Comparison of ENCODE assay signal across 15 cellular contexts in the genomic region with DNA sequence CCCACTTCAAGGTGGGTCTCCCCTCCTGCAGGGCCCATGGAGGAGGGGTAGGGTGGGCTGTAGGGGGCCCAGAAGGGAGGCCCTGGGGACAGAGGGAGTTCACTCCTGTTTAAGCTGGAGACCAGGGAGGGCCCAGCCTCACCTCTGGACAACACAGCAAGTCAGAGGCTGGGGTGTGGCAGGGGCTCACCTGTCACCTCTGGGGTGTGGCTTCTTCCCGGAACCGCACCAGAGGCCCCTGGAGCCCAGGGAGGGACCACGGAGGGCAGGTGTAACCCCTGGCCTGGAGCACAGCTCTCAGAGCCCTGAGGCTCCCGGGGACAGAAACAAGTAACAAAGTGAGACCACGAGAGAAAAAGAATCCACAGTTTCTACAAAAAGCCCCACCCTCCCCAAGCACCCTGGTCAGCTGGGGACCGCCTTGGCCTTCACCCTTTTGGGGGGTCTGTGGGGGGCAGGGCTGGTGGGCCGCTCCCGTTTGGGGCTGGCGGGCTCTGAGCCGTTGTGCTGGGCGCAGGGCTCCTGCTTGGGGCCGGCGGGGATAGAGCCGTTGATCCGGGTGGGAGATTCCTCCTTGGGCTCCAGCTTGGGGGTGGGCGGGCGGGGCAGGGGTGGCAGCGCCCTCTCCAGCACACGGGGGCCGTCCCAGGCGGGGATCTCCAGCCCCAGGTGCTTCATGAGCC.
"Had no signal": no experiment of that assay in that cellular context is flagged by ENCODE, and none has a peak within 500 bp of the region (broad histone marks: within the 10 kb centered on the region; RNA-seq: fewer than 3 reads in every experiment).

No MANE protein-coding gene starts in this region.

- H3K27ac Mint-ChIP-seq: dendritic cell treated with granulocyte-macrophage colony-stimulating factor and Interleukin-4, amounts not matched to agents 40 ng/mL and 50 ng/mL, for 4 days; effector memory CD8-positive, alpha-beta T cell; naive thymus-derived CD8-positive, alpha-beta T cell had no signal

- H3K9me3 Mint-ChIP-seq: dendritic cell treated with granulocyte-macrophage colony-stimulating factor and Interleukin-4, amounts not matched to agents 40 ng/mL and 50 ng/mL, for 4 days; effector memory CD8-positive, alpha-beta T cell; naive thymus-derived CD8-positive, alpha-beta T cell had no signal

- DNase-seq: effector memory CD8-positive, alpha-beta T cell; esophagus squamous epithelium; foreskin fibroblast; glutamatergic neuron; mesendoderm; naive thymus-derived CD8-positive, alpha-beta T cell; posterior cingulate gyrus; stimulated activated CD4-positive, alpha-beta T cell treated with anti-CD3 and anti-CD28 coated beads, Interleukin-2, amount 100 ng/mL, for 24 hours; stimulated activated CD4-positive, alpha-beta T cell treated with anti-CD3 and anti-CD28 coated beads, Interleukin-4, amount 100 ng/mL, for 4 hours; stimulated activated naive CD4-positive, alpha-beta T cell; thyroid gland; uterus had no signal

- H3K4me3 Mint-ChIP-seq: dendritic cell treated with granulocyte-macrophage colony-stimulating factor and Interleukin-4, amounts not matched to agents 40 ng/mL and 50 ng/mL, for 4 days; effector memory CD8-positive, alpha-beta T cell; naive thymus-derived CD8-positive, alpha-beta T cell had no signal

- ATAC-seq: effector memory CD8-positive, alpha-beta T cell; gastroesophageal sphincter; naive thymus-derived CD8-positive, alpha-beta T cell; sciatic nerve had no signal
